ENCODE assay signal across 11 cellular contexts in genomic region chr10:110392860-110393732, GRCh38.
DNase-seq lines count a peak whose midpoint lies in the region; ATAC-seq and TF ChIP-seq lines count a peak whose summit lies in the region.
"Had no signal": no experiment of that assay in that cellular context is flagged by ENCODE, and none has a peak within 500 bp of the region (broad histone marks: within the 10 kb centered on the region; RNA-seq: fewer than 3 reads in every experiment).

No MANE protein-coding gene starts in this region.

- H3K27me3 ChIP-seq in right cardiac atrium (ENCODE audit: control insufficient read depth, insufficient read depth) = no peaks in the 10 kb centered on the region
- no peaks in the 10 kb centered on the region for H3K27me3 ChIP-seq in adrenal gland
- H3K27me3 ChIP-seq in lower lobe of right lung (ENCODE audit: low read depth) = no peaks in the 10 kb centered on the region
- H3K27me3 ChIP-seq in uterus = no peaks in the 10 kb centered on the region

- TF ChIP-seq POLR2A in adrenal gland (IDR thresholded peaks at IDR 0.05) (no peak), uterus (IDR thresholded peaks at IDR 0.05) (no peak)

- H3K9me3 ChIP-seq in right cardiac atrium (ENCODE audit: control insufficient read depth, low read length) (no peaks in the 10 kb centered on the region), adrenal gland (replicated peaks in 1 of 3) (no peaks in the 10 kb centered on the region), lower lobe of right lung (no peaks in the 10 kb centered on the region), uterus (no peaks in the 10 kb centered on the region)

- TF ChIP-seq CTCF in adrenal gland (IDR thresholded peaks at IDR 0.05) (no peak), lower lobe of right lung (IDR thresholded peaks at IDR 0.05) (no peak), uterus (IDR thresholded peaks at IDR 0.05) (no peak)

- intact Hi-C loops in right cardiac atrium (cut with DNase I) = no loop called here
- intact Hi-C loops in Right ventricle myocardium inferior (cut with DNase I) = no loop called here
- intact Hi-C loops in adrenal gland (cut with DNase I) = no loop called here
- intact Hi-C loops in lower lobe of right lung (cut with DNase I) = no loop called here
- intact Hi-C loops in uterus (cut with DNase I; ENCODE audit: low total_unique reads) = no loop called here

- H3K27ac ChIP-seq in right cardiac atrium (ENCODE audit: low read length) = no peak overlapping the region
- peak overlapping the region in 1 of 5 donors; percentile 51 for H3K27ac ChIP-seq in adrenal gland
- H3K27ac ChIP-seq in lower lobe of right lung = no peak overlapping the region
- H3K27ac ChIP-seq in uterus = peak overlapping the region; percentile 11 to 45
- H3K27ac ChIP-seq: epithelial cell of prostate had no signal

- ATAC-seq in right cardiac atrium (peak; percentile 32 to 56), Right ventricle myocardium inferior (no peak), lower lobe of right lung (peak; percentile 12 to 26), HG03108 (IDR thresholded peaks at IDR 0.05; ENCODE audit: unreplicated experiment) (no peak), HG02623 (IDR thresholded peaks at IDR 0.05; ENCODE audit: unreplicated experiment) (no peak)
- ATAC-seq: SK-N-SH treated with all-trans-retinoic acid at 6 μM for 48 hours had no signal

- WGBS in right cardiac atrium = 57% methylated on average over 19 of the region's 19 CpGs
- 50 to 65% (median 62%) methylated on average over 15 to 19 of the region's 19 CpGs for WGBS in adrenal gland, 4 donors

- H3K4me3 ChIP-seq in right cardiac atrium (ENCODE audit: low read length) = no peak overlapping the region
- H3K4me3 ChIP-seq in adrenal gland = no peak overlapping the region
- H3K4me3 ChIP-seq in lower lobe of right lung = no peak overlapping the region
- H3K4me3 ChIP-seq in uterus = no peak overlapping the region

- DNase-seq in right cardiac atrium (peak in 2 of 3 donors; percentile 46 to 64), Right ventricle myocardium inferior (ENCODE audit: missing footprints) (no peak), adrenal gland (peak in 6 of 7 donors; percentile 52 to 82 (median 57)), lower lobe of right lung (no peak), uterus (peak; percentile 59 to 67), T-helper 2 cell (no peak)
- DNase-seq: NCI-H1436 treated with DMSO at 0.1 percent for 48 hours had no signal

- H3K4me1 ChIP-seq in right cardiac atrium (ENCODE audit: control insufficient read depth, insufficient read depth, low read length) = peaks cover 1% of the 10 kb centered on the region
- peaks cover 0 to 18% of the 10 kb centered on the region in 2 donors for H3K4me1 ChIP-seq in adrenal gland (replicated peaks in 1 of 2)
- H3K4me1 ChIP-seq in lower lobe of right lung = peaks cover 31% of the 10 kb centered on the region
- peaks cover 0 to 10% of the 10 kb centered on the region in 2 donors for H3K4me1 ChIP-seq in uterus

- no peaks in the 10 kb centered on the region for H3K36me3 ChIP-seq in adrenal gland (replicated peaks in 1 of 2)
- no peaks in the 10 kb centered on the region for H3K36me3 ChIP-seq in lower lobe of right lung
- H3K36me3 ChIP-seq in uterus = no peaks in the 10 kb centered on the region

Comparison
In these comparisons a context has a peak if more than half of its experiments do, and no peak if none do; other contexts are left out.
1. ATAC-seq: peak in right cardiac atrium (2 of 2) and lower lobe of right lung (2 of 2); none in Right ventricle myocardium inferior (single experiment), HG03108 (single experiment) and HG02623 (single experiment).
2. DNase-seq: peak in right cardiac atrium (2 of 3), adrenal gland (6 of 7) and uterus (2 of 2); none in Right ventricle myocardium inferior (single experiment), lower lobe of right lung (single experiment) and T-helper 2 cell (0 of 5).
3. H3K27ac ChIP-seq: peak in uterus (2 of 2); none in right cardiac atrium (single experiment) and lower lobe of right lung (single experiment).